1 cellular context compared by ENCODE assay signal in genomic region chr13:61414686-61415664, GRCh38.
A peak's percentile ranks its signal among the peaks of the same experiment; 100 is the strongest.
TF ChIP-seq lines count a peak whose summit lies in the region.

No MANE protein-coding gene starts in this region.

TF ChIP-seq in GM23338, 12 proteins besides CTCF, POLR2A, EP300 and RAD21 (continued from another document):
- no peak for TF ChIP-seq JUNB (IDR thresholded peaks at IDR 0.05; ENCODE audit: unreplicated experiment)
- no peak for TF ChIP-seq EZH2phosphoT487 (IDR thresholded peaks at IDR 0.05; ENCODE audit: unreplicated experiment)
- no peak for TF ChIP-seq ZNF331 (CRISPR knock-in tag; IDR thresholded peaks at IDR 0.05; ENCODE audit: low read depth)
- TF ChIP-seq ZNF462 (CRISPR knock-in tag; IDR thresholded peaks at IDR 0.05), result no peak
- TF ChIP-seq EZH2 (IDR thresholded peaks at IDR 0.05; ENCODE audit: low read depth, unreplicated experiment), result peak; percentile 6
- peak; percentile 70 for TF ChIP-seq POLR2AphosphoS5 (IDR thresholded peaks at IDR 0.05; ENCODE audit: low read depth)
- no peak for TF ChIP-seq CREB1 (CRISPR knock-in tag; IDR thresholded peaks at IDR 0.05; ENCODE audit: low read depth)
TF ChIP-seq in GM23338: peak in this region for 3.
